In genomic region chr6:45445749-45446454, GRCh38 we compare ENCODE assay signal across 1 cellular context.
TF ChIP-seq lines count a peak whose summit lies in the region.

No MANE protein-coding gene starts in this region.

TF ChIP-seq in A549, 52 proteins besides CTCF, POLR2A, EP300 and RAD21 (continued from another document):
- TF ChIP-seq, protein P1, sequence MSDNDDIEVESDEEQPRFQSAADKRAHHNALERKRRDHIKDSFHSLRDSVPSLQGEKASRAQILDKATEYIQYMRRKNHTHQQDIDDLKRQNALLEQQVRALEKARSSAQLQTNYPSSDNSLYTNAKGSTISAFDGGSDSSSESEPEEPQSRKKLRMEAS (IDR thresholded peaks at IDR 0.05) = peak; percentile 99
- TF ChIP-seq NFE2L2 (conservative IDR thresholded peaks at IDR 0.05; ENCODE audit: low read length) (no peak), TP53 (CRISPR knock-in tag; IDR thresholded peaks at IDR 0.05) (no peak), JUN (IDR thresholded peaks at IDR 0.05) (peak; percentile 84 to 91; a peak in 3 of 5 replicates), KDM1A (IDR thresholded peaks at IDR 0.05; ENCODE audit: low read depth) (no peak), ZNF302 (CRISPR knock-in tag; IDR thresholded peaks at IDR 0.05) (no peak), FOSL2 (IDR thresholded peaks at IDR 0.05) (peak; percentile 91), FOSL2 (CRISPR knock-in tag; IDR thresholded peaks at IDR 0.05) (peak; percentile 91), E2F6 (IDR thresholded peaks at IDR 0.05; ENCODE audit: borderline replicate concordance, low read depth) (no peak; the same call in 1 of the 2 replicates), HOXB13 (CRISPR knock-in tag; IDR thresholded peaks at IDR 0.05; ENCODE audit: low read depth) (0 out of 2 replicates have a peak, but pooled peaks have one; percentile 35), GATA3 (IDR thresholded peaks at IDR 0.05; ENCODE audit: borderline replicate concordance) (peak; percentile 84), CBX8 (IDR thresholded peaks at IDR 0.05) (no peak), ZC3H11A (IDR thresholded peaks at IDR 0.05) (no peak), RNF2 (IDR thresholded peaks at IDR 0.05; ENCODE audit: borderline replicate concordance, low read depth) (no peak), MAZ (IDR thresholded peaks at IDR 0.05; ENCODE audit: borderline replicate concordance, low read depth, low read length) (no peak), EHMT2 (IDR thresholded peaks at IDR 0.05; ENCODE audit: low read depth) (no peak), HDAC2 (IDR thresholded peaks at IDR 0.05) (no peak), MYC (IDR thresholded peaks at IDR 0.05; ENCODE audit: borderline replicate concordance, low read length) (peak; percentile 88), KDM5A (IDR thresholded peaks at IDR 0.05) (no peak), SMC3 (IDR thresholded peaks at IDR 0.05) (peak; percentile 41; the same call in 2 of the 3 replicates), FOXS1 (CRISPR knock-in tag; IDR thresholded peaks at IDR 0.05) (no peak), TFCP2L1 (CRISPR knock-in tag; IDR thresholded peaks at IDR 0.05) (no peak), ZFP36 (IDR thresholded peaks at IDR 0.05; ENCODE audit: borderline replicate concordance, partially characterized antibody) (no peak), SREBF2 (IDR thresholded peaks at IDR 0.05) (no peak), RFX5 (IDR thresholded peaks at IDR 0.05) (no peak), RCOR1 (IDR thresholded peaks at IDR 0.05; ENCODE audit: low read depth, low read length) (no peak), HMGXB4 (CRISPR knock-in tag; IDR thresholded peaks at IDR 0.05; ENCODE audit: borderline replicate concordance) (no peak), BCL3 (IDR thresholded peaks at IDR 0.05) (peak; percentile 92; the same call in 2 of the 3 replicates), CHD4 (IDR thresholded peaks at IDR 0.05; ENCODE audit: borderline replicate concordance) (no peak), PHF8 (IDR thresholded peaks at IDR 0.05; ENCODE audit: borderline replicate concordance, low read depth) (no peak), NR3C1 (IDR thresholded peaks at IDR 0.05) (no peak)
- TF ChIP-seq, protein P2, sequence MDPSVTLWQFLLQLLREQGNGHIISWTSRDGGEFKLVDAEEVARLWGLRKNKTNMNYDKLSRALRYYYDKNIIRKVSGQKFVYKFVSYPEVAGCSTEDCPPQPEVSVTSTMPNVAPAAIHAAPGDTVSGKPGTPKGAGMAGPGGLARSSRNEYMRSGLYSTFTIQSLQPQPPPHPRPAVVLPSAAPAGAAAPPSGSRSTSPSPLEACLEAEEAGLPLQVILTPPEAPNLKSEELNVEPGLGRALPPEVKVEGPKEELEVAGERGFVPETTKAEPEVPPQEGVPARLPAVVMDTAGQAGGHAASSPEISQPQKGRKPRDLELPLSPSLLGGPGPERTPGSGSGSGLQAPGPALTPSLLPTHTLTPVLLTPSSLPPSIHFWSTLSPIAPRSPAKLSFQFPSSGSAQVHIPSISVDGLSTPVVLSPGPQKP (IDR thresholded peaks at IDR 0.05; ENCODE audit: low read depth, low read length) = no peak
